8 cellular contexts compared by ENCODE assay signal in genomic region chr14:77181124-77181602, GRCh38. TPM values are rescaled to one million over a fixed set of nuclear protein-coding genes. Genes with fewer than 3 reads are reported as not detected.
DNase-seq lines count a peak whose midpoint lies in the region; ATAC-seq, FAIRE-seq and TF ChIP-seq lines count a peak whose summit lies in the region.

No MANE protein-coding gene starts in this region.

- H3K27ac ChIP-seq in left ventricle myocardium inferior (replicated peaks) (no peak overlapping the region), heart right ventricle (no peak overlapping the region), iPS-18a (ENCODE audit: low read length) (no peak overlapping the region)

- WGBS in heart right ventricle, 2 donors: 22 to 28% methylated on average over 9 of the region's 9 CpGs

- peak; percentile 72 for FAIRE-seq in urothelium cell line (lab: Jason Lieb, UNC)

- H3K36me3 ChIP-seq in left ventricle myocardium inferior (no peaks in the 10 kb centered on the region), heart right ventricle (no peaks in the 10 kb centered on the region), iPS-18a (ENCODE audit: control insufficient read depth, low read depth, low read length) (no peaks in the 10 kb centered on the region)

- ATAC-seq in heart right ventricle: no peak
- ATAC-seq in SK-N-SH treated with all-trans-retinoic acid at 6 μM for 48 hours: peak; percentile 48
- no peak for ATAC-seq in GM21717 (IDR thresholded peaks at IDR 0.05; ENCODE audit: unreplicated experiment)
- ATAC-seq in HG03571 (IDR thresholded peaks at IDR 0.05; ENCODE audit: unreplicated experiment): no peak

- intact Hi-C loops in left ventricle myocardium inferior (cut with micrococcal nuclease) (no loop called here), heart right ventricle (cut with DNase I) (no loop called here)

- no peaks in the 10 kb centered on the region for H3K9me3 ChIP-seq in left ventricle myocardium inferior (replicated peaks)
- H3K9me3 ChIP-seq in heart right ventricle: no peaks in the 10 kb centered on the region
- no peaks in the 10 kb centered on the region for H3K9me3 ChIP-seq in iPS-18a (ENCODE audit: control insufficient read depth, low read depth, low read length)

- no peak for TF ChIP-seq CTCF in left ventricle myocardium inferior (IDR thresholded peaks at IDR 0.05; ENCODE audit: borderline replicate concordance)
- no peak for TF ChIP-seq CTCF in heart right ventricle (IDR thresholded peaks at IDR 0.05)

- peaks cover 13% of the 10 kb centered on the region for H3K4me1 ChIP-seq in left ventricle myocardium inferior
- H3K4me1 ChIP-seq in heart right ventricle: peaks cover 0 to 13% (median 11%) of the 10 kb centered on the region in 9 donors
- H3K4me1 ChIP-seq in iPS-18a (ENCODE audit: control insufficient read depth, low read depth, low read length): peaks cover 7% of the 10 kb centered on the region

- H3K27me3 ChIP-seq in left ventricle myocardium inferior (ENCODE audit: low read depth) (peaks cover 80% of the 10 kb centered on the region), heart right ventricle (peaks cover 6 to 61% (median 41%) of the 10 kb centered on the region in 7 donors), iPS-18a (ENCODE audit: control insufficient read depth, insufficient read depth, low read length) (peaks cover 10% of the 10 kb centered on the region)

- DNase-seq in left ventricle myocardium inferior: no peak
- no peak for DNase-seq in heart right ventricle
- DNase-seq in urothelium cell line (ENCODE audit: low spot score): no peak
- no peak for DNase-seq in SKM-1 (lab: John Stamatoyannopoulos, UW; ENCODE audit: unreplicated experiment)

- H3K4me3 ChIP-seq in left ventricle myocardium inferior (peak overlapping the region; percentile 55), heart right ventricle (peak overlapping the region in 5 of 10 donors; percentile 36 to 46 (median 42)), iPS-18a (ENCODE audit: low read length) (peak overlapping the region; percentile 77)

- H3K9ac ChIP-seq in iPS-18a (ENCODE audit: low read length): no peak overlapping the region

TF ChIP-seq in SK-N-SH treated with all-trans-retinoic acid at 6 μM for 48 hours, 23 proteins besides CTCF, POLR2A, EP300 and RAD21:
- TF ChIP-seq ZNF70 (CRISPR knock-in tag; IDR thresholded peaks at IDR 0.05) (peak; percentile 92), ARNTL (CRISPR knock-in tag; IDR thresholded peaks at IDR 0.05; ENCODE audit: borderline replicate concordance, low read depth) (no peak), TOX (CRISPR knock-in tag; IDR thresholded peaks at IDR 0.05; ENCODE audit: borderline replicate concordance) (no peak), ZNF565 (CRISPR knock-in tag; conservative IDR thresholded peaks at IDR 0.05; ENCODE audit: low read depth) (no peak), ZNF8 (CRISPR knock-in tag; IDR thresholded peaks at IDR 0.05) (no peak)

RNA-seq across cellular contexts. Expression of gene TMEM63C, which starts 0.4 kb away (rescaled TPM):
- total RNA-seq in left ventricle myocardium inferior (0.63 TPM), heart right ventricle (1 to 10 TPM in 2 of 10 donors, under 1 TPM in 8; 0.08 to 7.2 (median 0.53) TPM)
- 1 to 10 TPM in 1 of 2 donors, under 1 TPM in 1; under 0.01 to 1.5 TPM for polyA plus RNA-seq in heart right ventricle

RNA-seq across cellular contexts. Expression of gene ZDHHC22, which starts 39.6 kb away (rescaled TPM):
- not detected for total RNA-seq in left ventricle myocardium inferior
- under 1 TPM in 1 of 10 donors, not detected in 9; 0.09 TPM for total RNA-seq in heart right ventricle
- polyA plus RNA-seq in heart right ventricle: not detected
